26 cellular contexts compared by ENCODE assay signal in the genomic region with DNA sequence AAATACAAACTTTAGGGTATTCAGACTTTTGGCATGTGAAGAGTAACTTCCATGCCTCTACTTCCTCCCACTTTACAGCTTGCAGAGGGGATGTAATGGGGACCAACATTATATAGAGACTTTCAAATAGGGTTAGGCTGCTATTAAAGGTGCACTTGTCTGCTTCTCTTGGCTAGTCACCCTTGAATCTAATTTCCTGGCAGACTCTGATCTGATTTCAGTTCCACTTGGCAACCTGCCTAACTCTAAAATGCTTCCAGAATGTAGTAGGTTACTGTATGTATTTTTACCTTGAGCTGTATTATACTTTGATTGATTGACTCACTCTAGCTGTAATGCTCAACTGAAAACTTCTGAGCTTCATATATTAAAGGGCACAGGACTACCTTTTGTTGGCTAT.
DNase-seq lines count a peak whose midpoint lies in the region; ATAC-seq and TF ChIP-seq lines count a peak whose summit lies in the region.
"Had no signal": no experiment of that assay in that cellular context is flagged by ENCODE, and none has a peak within 500 bp of the region (broad histone marks: within the 10 kb centered on the region; RNA-seq: fewer than 3 reads in every experiment).

No MANE protein-coding gene starts in this region.

- no peaks in the 10 kb centered on the region for H3K36me3 ChIP-seq in SJCRH30
- H3K36me3 ChIP-seq: BE2C, gastroesophageal sphincter had no signal

- no peaks in the 10 kb centered on the region for H3K27me3 ChIP-seq in SJCRH30
- H3K27me3 ChIP-seq: BE2C, gastroesophageal sphincter had no signal

- peak; percentile 51 for ATAC-seq in HG03432 (IDR thresholded peaks at IDR 0.05; ENCODE audit: unreplicated experiment)
- ATAC-seq: gastroesophageal sphincter, GM12878, T-helper 17 cell had no signal

- DNase-seq in DMS79 treated with DMSO at 0.1 percent for 48 hours (lab: John Stamatoyannopoulos, UW) (peak; percentile 1), DMS79 (lab: John Stamatoyannopoulos, UW) (no peak), NCI-H69 (lab: John Stamatoyannopoulos, UW) (peak; percentile 67), retinal pigment epithelial cell (ENCODE audit: low read depth) (peak; percentile 25), SJCRH30 (no peak), chondrocyte (ENCODE audit: low spot score) (no peak)
- DNase-seq in central memory CD4-positive, alpha-beta T cell = no peak
- DNase-seq: 8988T; activated CD4-positive, alpha-beta memory T cell treated with anti-CD3 and anti-CD28 coated beads, Interleukin-2, amount 10 ng/mL, durations not matched to agents 7 days and 5 days; activated naive CD4-positive, alpha-beta T cell treated with anti-CD3 and anti-CD28 coated beads, Interleukin-2, amount 50 U/mL, for 16 hours; activated T-cell treated with anti-CD3 and anti-CD28 coated beads, Interleukin-2, amount 50 U/mL, for 24 hours; aorta; BE2C; erythroblast; GDM1; HFFc6; KBM-7; NCI-H226; nephron progenitor cell; SHP77; T-helper 17 cell had no signal

- no peak overlapping the region for H3K27ac ChIP-seq in SJCRH30
- H3K27ac ChIP-seq: gastroesophageal sphincter had no signal

- H3K4me1 ChIP-seq in SJCRH30 = no peaks in the 10 kb centered on the region
- H3K4me1 ChIP-seq: BE2C, gastroesophageal sphincter had no signal

- TF ChIP-seq CTCF in retinal pigment epithelial cell (conservative IDR thresholded peaks at IDR 0.05; ENCODE audit: low read depth, low read length) (no peak), chondrocyte (IDR thresholded peaks at IDR 0.05) (no peak)

- H3K27me3 Mint-ChIP-seq in chondrocyte (ENCODE audit: low read depth) = peaks cover 15% of the 10 kb centered on the region
- H3K27me3 Mint-ChIP-seq: activated CD4-positive, alpha-beta memory T cell treated with anti-CD3 and anti-CD28 coated beads, Interleukin-2, amount 10 ng/mL, durations not matched to agents 7 days and 5 days; activated T-cell treated with anti-CD3 and anti-CD28 coated beads, Interleukin-2, amount 50 U/mL, for 24 hours; T-helper 17 cell; type B pancreatic cell had no signal

- no peak overlapping the region for H3K27ac Mint-ChIP-seq in chondrocyte (ENCODE audit: unreplicated experiment)
- H3K27ac Mint-ChIP-seq: activated CD4-positive, alpha-beta memory T cell treated with anti-CD3 and anti-CD28 coated beads, Interleukin-2, amount 10 ng/mL, durations not matched to agents 7 days and 5 days; activated T-cell treated with anti-CD3 and anti-CD28 coated beads, Interleukin-2, amount 50 U/mL, for 24 hours; HFFc6; mesothelial cell of epicardium; nephron progenitor cell; T-helper 17 cell; type B pancreatic cell had no signal

- no peaks in the 10 kb centered on the region for H3K4me1 Mint-ChIP-seq in chondrocyte (ENCODE audit: low read depth)
- H3K4me1 Mint-ChIP-seq: activated CD4-positive, alpha-beta memory T cell treated with anti-CD3 and anti-CD28 coated beads, Interleukin-2, amount 10 ng/mL, durations not matched to agents 7 days and 5 days; nephron progenitor cell; T-helper 17 cell had no signal

- no peak overlapping the region for H3K4me3 ChIP-seq in retinal pigment epithelial cell (ENCODE audit: low read length)
- no peak overlapping the region for H3K4me3 ChIP-seq in SJCRH30
- H3K4me3 ChIP-seq: gastroesophageal sphincter, GM12878 had no signal

- H3K36me3 Mint-ChIP-seq in chondrocyte (ENCODE audit: low read depth) = no peaks in the 10 kb centered on the region
- H3K36me3 Mint-ChIP-seq: mesothelial cell of epicardium, type B pancreatic cell had no signal

- no peak overlapping the region for H3K4me3 Mint-ChIP-seq in chondrocyte (ENCODE audit: unreplicated experiment)
- H3K4me3 Mint-ChIP-seq: activated CD4-positive, alpha-beta memory T cell treated with anti-CD3 and anti-CD28 coated beads, Interleukin-2, amount 10 ng/mL, durations not matched to agents 7 days and 5 days; activated T-cell treated with anti-CD3 and anti-CD28 coated beads, Interleukin-2, amount 50 U/mL, for 24 hours; HFFc6; mesothelial cell of epicardium; nephron progenitor cell; T-helper 17 cell; type B pancreatic cell had no signal

- H3K9me3 Mint-ChIP-seq in chondrocyte (ENCODE audit: low read depth) = no peaks in the 10 kb centered on the region
- H3K9me3 Mint-ChIP-seq: activated CD4-positive, alpha-beta memory T cell treated with anti-CD3 and anti-CD28 coated beads, Interleukin-2, amount 10 ng/mL, durations not matched to agents 7 days and 5 days; HFFc6; mesothelial cell of epicardium; nephron progenitor cell; type B pancreatic cell had no signal

- no peaks in the 10 kb centered on the region for H3K9me3 ChIP-seq in SJCRH30 (replicated peaks)
- H3K9me3 ChIP-seq: BE2C, gastroesophageal sphincter had no signal

Comparison
In these comparisons a context has a peak if more than half of its experiments do, and no peak if none do; other contexts are left out.
1. DNase-seq: peak in DMS79 treated with DMSO at 0.1 percent for 48 hours (single experiment), NCI-H69 (single experiment) and retinal pigment epithelial cell (single experiment); none in DMS79 (single experiment), SJCRH30 (0 of 2), chondrocyte (single experiment) and central memory CD4-positive, alpha-beta T cell (single experiment).